ENCODE assay signal across 1 cellular context in genomic region chr14:103015426-103015825, GRCh38.
TF ChIP-seq lines count a peak whose summit lies in the region.

No MANE protein-coding gene starts in this region.

TF ChIP-seq in IMR-90, 13 proteins besides CTCF, POLR2A, EP300 and RAD21:
- TF ChIP-seq BHLHE40 (IDR thresholded peaks at IDR 0.05; ENCODE audit: low read depth, low read length) (no peak), SMC3 (IDR thresholded peaks at IDR 0.05; ENCODE audit: low read depth, low read length) (no peak), MAFK (IDR thresholded peaks at IDR 0.05; ENCODE audit: low read depth, low read length) (no peak), RCOR1 (IDR thresholded peaks at IDR 0.05; ENCODE audit: insufficient replicate concordance, low read length) (no peak), RFX5 (IDR thresholded peaks at IDR 0.05; ENCODE audit: low read depth, low read length) (no peak)
- TF ChIP-seq, protein P1, sequence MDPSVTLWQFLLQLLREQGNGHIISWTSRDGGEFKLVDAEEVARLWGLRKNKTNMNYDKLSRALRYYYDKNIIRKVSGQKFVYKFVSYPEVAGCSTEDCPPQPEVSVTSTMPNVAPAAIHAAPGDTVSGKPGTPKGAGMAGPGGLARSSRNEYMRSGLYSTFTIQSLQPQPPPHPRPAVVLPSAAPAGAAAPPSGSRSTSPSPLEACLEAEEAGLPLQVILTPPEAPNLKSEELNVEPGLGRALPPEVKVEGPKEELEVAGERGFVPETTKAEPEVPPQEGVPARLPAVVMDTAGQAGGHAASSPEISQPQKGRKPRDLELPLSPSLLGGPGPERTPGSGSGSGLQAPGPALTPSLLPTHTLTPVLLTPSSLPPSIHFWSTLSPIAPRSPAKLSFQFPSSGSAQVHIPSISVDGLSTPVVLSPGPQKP (IDR thresholded peaks at IDR 0.05; ENCODE audit: borderline replicate concordance, low read depth, low read length) = no peak
